ENCODE assay signal across 1 cellular context in genomic region chr21:43194303-43195130, GRCh38.
TF ChIP-seq lines count a peak whose summit lies in the region.

No MANE protein-coding gene starts in this region.

TF ChIP-seq in HepG2, 621 proteins besides CTCF, POLR2A, EP300 and RAD21 (continued from another document and continues in another):
- TF ChIP-seq ZSCAN5A (CRISPR knock-in tag; IDR thresholded peaks at IDR 0.05; ENCODE audit: borderline replicate concordance) (0 out of 2 replicates have a peak, but pooled peaks have one; percentile 50), ZNF10 (CRISPR knock-in tag; IDR thresholded peaks at IDR 0.05; ENCODE audit: borderline replicate concordance, low read depth) (no peak), TFE3 (CRISPR knock-in tag; IDR thresholded peaks at IDR 0.05) (0 out of 2 replicates have a peak, but pooled peaks have one; percentile 45), ZFY (CRISPR knock-in tag; IDR thresholded peaks at IDR 0.05) (peak; percentile 35; the same call in 1 of the 2 replicates), SPEN (CRISPR knock-in tag; IDR thresholded peaks at IDR 0.05; ENCODE audit: low read depth) (peak; percentile 53), NONO (IDR thresholded peaks at IDR 0.05) (no peak), NONO (CRISPR knock-in tag; conservative IDR thresholded peaks at IDR 0.05) (peak; percentile 44; the same call in 1 of the 2 replicates), POGK (CRISPR knock-in tag; conservative IDR thresholded peaks at IDR 0.05) (0 out of 2 replicates have a peak, but pooled peaks have one; percentile 51), NR2C2 (CRISPR knock-in tag; IDR thresholded peaks at IDR 0.05; ENCODE audit: borderline replicate concordance) (peak; percentile 62; the same call in 1 of the 2 replicates), THAP7 (CRISPR knock-in tag; IDR thresholded peaks at IDR 0.05) (0 out of 2 replicates have a peak, but pooled peaks have one; percentile 22), DMAP1 (CRISPR knock-in tag; IDR thresholded peaks at IDR 0.05) (peak; percentile 34; the same call in 1 of the 2 replicates), CSRNP2 (CRISPR knock-in tag; conservative IDR thresholded peaks at IDR 0.05; ENCODE audit: low read depth) (no peak), FOXP4 (CRISPR knock-in tag; IDR thresholded peaks at IDR 0.05) (0 out of 2 replicates have a peak, but pooled peaks have one; percentile 18), ESRRA (CRISPR knock-in tag; IDR thresholded peaks at IDR 0.05; ENCODE audit: low read depth) (0 out of 2 replicates have a peak, but pooled peaks have one; percentile 63), TEAD3 (CRISPR knock-in tag; optimal IDR thresholded peaks at IDR 0.05; ENCODE audit: borderline replicate concordance) (peak; percentile 63), TBX2 (CRISPR knock-in tag; IDR thresholded peaks at IDR 0.05; ENCODE audit: borderline replicate concordance) (peak; percentile 36; the same call in 1 of the 2 replicates), ZNF607 (CRISPR knock-in tag; IDR thresholded peaks at IDR 0.05; ENCODE audit: borderline replicate concordance) (peak; percentile 86; the same call in 1 of the 2 replicates), ZNF646 (CRISPR knock-in tag; IDR thresholded peaks at IDR 0.05) (peak; percentile 25; the same call in 1 of the 2 replicates), TFDP2 (CRISPR knock-in tag; IDR thresholded peaks at IDR 0.05) (peak; percentile 34; the same call in 1 of the 2 replicates), KMT2B (CRISPR knock-in tag; IDR thresholded peaks at IDR 0.05) (0 out of 2 replicates have a peak, but pooled peaks have one; percentile 16), KDM2A (CRISPR knock-in tag; IDR thresholded peaks at IDR 0.05; ENCODE audit: borderline replicate concordance, low read depth) (peak; percentile 56; the same call in 1 of the 2 replicates), ZNF83 (CRISPR knock-in tag; IDR thresholded peaks at IDR 0.05; ENCODE audit: borderline replicate concordance) (0 out of 2 replicates have a peak, but pooled peaks have one; percentile 22), ZKSCAN5 (CRISPR knock-in tag; IDR thresholded peaks at IDR 0.05) (peak; percentile 84; the same call in 1 of the 2 replicates), ZNF792 (CRISPR knock-in tag; IDR thresholded peaks at IDR 0.05) (0 out of 2 replicates have a peak, but pooled peaks have one; percentile 23), PAXIP1 (CRISPR knock-in tag; conservative IDR thresholded peaks at IDR 0.05) (peak; percentile 85), HMG20B (CRISPR knock-in tag; conservative IDR thresholded peaks at IDR 0.05) (peak; percentile 30; the same call in 1 of the 2 replicates), ZBTB33 (CRISPR knock-in tag; IDR thresholded peaks at IDR 0.05) (peak; percentile 31; the same call in 1 of the 2 replicates), TMF1 (CRISPR knock-in tag; IDR thresholded peaks at IDR 0.05; ENCODE audit: low read depth) (0 out of 2 replicates have a peak, but pooled peaks have one; percentile 40)
